Comparison of ENCODE assay signal across 9 cellular contexts in the genomic region with DNA sequence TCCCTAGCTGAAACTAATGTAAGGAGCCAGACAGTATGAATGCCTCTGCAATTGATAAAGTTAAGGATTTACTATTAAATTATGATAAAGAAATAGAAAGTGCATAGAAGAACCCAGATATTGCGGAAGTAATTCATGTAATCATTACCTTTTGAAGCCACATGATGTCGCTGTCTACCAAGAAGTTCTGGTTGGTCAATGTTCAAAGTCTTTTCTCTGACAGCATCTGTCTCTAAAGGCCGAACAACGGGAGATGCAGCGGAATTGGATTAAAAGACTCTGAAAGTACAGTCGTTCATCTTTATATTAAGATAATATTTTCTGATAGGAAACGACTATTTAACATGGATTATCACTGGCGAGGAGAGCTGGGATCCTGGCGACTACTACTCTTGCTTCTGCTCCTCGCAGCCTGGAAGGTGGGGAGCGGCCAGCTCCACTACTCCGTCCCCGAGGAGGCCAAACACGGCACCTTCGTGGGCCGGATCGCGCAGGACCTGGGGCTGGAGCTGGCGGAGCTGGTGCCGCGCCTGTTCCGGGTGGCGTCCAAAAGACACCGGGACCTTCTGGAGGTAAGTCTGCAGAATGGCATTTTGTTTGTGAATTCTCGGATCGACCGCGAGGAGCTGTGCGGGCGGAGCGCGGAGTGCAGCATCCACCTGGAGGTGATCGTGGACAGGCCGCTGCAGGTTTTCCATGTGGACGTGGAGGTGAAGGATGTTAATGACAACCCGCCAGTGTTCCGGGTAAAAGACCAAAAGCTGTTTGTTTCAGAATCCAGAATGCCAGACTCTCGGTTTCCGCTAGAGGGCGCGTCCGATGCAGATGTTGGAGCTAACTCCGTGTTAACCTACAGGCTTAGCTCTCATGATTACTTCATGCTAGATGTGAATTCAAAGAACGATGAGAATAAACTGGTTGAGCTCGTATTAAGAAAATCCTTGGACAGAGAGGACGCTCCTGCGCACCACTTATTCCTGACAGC.
A peak's percentile ranks its signal among the peaks of the same experiment; 100 is the strongest.
DNase-seq lines count a peak whose midpoint lies in the region; ATAC-seq, FAIRE-seq and TF ChIP-seq lines count a peak whose summit lies in the region.
"Had no signal": no experiment of that assay in that cellular context is flagged by ENCODE, and none has a peak within 500 bp of the region (broad histone marks: within the 10 kb centered on the region; RNA-seq: fewer than 3 reads in every experiment).

A gene with protein sequence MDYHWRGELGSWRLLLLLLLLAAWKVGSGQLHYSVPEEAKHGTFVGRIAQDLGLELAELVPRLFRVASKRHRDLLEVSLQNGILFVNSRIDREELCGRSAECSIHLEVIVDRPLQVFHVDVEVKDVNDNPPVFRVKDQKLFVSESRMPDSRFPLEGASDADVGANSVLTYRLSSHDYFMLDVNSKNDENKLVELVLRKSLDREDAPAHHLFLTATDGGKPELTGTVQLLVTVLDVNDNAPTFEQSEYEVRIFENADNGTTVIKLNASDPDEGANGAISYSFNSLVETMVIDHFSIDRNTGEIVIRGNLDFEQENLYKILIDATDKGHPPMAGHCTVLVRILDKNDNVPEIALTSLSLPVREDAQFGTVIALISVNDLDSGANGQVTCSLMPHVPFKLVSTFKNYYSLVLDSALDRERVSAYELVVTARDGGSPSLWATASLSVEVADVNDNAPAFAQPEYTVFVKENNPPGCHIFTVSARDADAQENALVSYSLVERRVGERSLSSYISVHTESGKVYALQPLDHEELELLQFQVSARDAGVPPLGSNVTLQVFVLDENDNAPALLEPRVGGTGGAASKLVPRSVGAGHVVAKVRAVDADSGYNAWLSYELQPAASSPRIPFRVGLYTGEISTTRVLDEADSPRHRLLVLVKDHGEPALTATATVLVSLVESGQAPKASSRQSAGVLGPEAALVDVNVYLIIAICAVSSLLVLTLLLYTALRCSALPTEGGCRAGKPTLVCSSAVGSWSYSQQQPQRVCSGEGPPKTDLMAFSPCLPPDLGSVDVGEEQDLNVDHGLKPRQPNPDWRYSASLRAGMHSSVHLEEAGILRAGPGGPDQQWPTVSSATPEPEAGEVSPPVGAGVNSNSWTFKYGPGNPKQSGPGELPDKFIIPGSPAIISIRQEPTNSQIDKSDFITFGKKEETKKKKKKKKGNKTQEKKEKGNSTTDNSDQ (plus strand): TSS at position 210 of the 985 bp plus-strand sequence. CDS start 135 bp downstream, at position 345.

- TF ChIP-seq CTCF in D721Med (IDR thresholded peaks at IDR 0.05; ENCODE audit: insufficient read depth, missing control alignments), result peak; percentile 47

- H3K4me1 Mint-ChIP-seq in stimulated activated effector memory CD8-positive, alpha-beta T cell treated with anti-CD3 and anti-CD28 coated beads, Interleukin-12 subunit alpha, Interleukin-12 subunit beta, amount 100 ng/mL, for 72 hours, result no peaks in the 10 kb centered on the region
- H3K4me1 Mint-ChIP-seq: activated naive CD4-positive, alpha-beta T cell treated with anti-CD3 and anti-CD28 coated beads, Interleukin-2, amount 50 U/mL, for 24 hours had no signal

- no peak for FAIRE-seq in D721Med (lab: Jason Lieb, UNC)

- DNase-seq in D721Med (ENCODE audit: insufficient read length, low spot score), result no peak
- DNase-seq in SHP77 treated with DMSO at 0.1 percent for 48 hours (lab: John Stamatoyannopoulos, UW), result peak; percentile 85
- no peak for DNase-seq in stimulated activated effector memory CD8-positive, alpha-beta T cell treated with anti-CD3 and anti-CD28 coated beads, Interleukin-12 subunit alpha, Interleukin-12 subunit beta, amount 100 ng/mL, for 72 hours (ENCODE audit: low spot score in 2 of 2)
- DNase-seq in HK-2 (ENCODE audit: unreplicated experiment), result no peak
- DNase-seq in activated gamma-delta T cell (lab: John Stamatoyannopoulos, UW), result no peak
- DNase-seq in amniotic stem cell (lab: John Stamatoyannopoulos, UW), result no peak

- no peaks in the 10 kb centered on the region for H3K27me3 ChIP-seq in HUES6 (ENCODE audit: control insufficient read depth, insufficient read depth, low read length)
- no peaks in the 10 kb centered on the region for H3K27me3 ChIP-seq in iPS-15b (ENCODE audit: control insufficient read depth, insufficient read depth, low read length)

- ATAC-seq in stimulated activated effector memory CD8-positive, alpha-beta T cell treated with anti-CD3 and anti-CD28 coated beads, Interleukin-12 subunit alpha, Interleukin-12 subunit beta, amount 100 ng/mL, for 72 hours, result no peak

- no peaks in the 10 kb centered on the region for H3K36me3 Mint-ChIP-seq in stimulated activated effector memory CD8-positive, alpha-beta T cell treated with anti-CD3 and anti-CD28 coated beads, Interleukin-12 subunit alpha, Interleukin-12 subunit beta, amount 100 ng/mL, for 72 hours

- H3K9me3 ChIP-seq in HUES6 (ENCODE audit: control insufficient read depth, insufficient read depth, low read depth, low read length) (peaks cover 5% of the 10 kb centered on the region), iPS-15b (ENCODE audit: control insufficient read depth, insufficient read depth, low read length) (no peaks in the 10 kb centered on the region)

- H3K4me1 ChIP-seq in HUES6 (ENCODE audit: control insufficient read depth, insufficient read depth, low read length) (no peaks in the 10 kb centered on the region), iPS-15b (ENCODE audit: control insufficient read depth, insufficient read depth, low read length) (no peaks in the 10 kb centered on the region)

- H3K27ac Mint-ChIP-seq in stimulated activated effector memory CD8-positive, alpha-beta T cell treated with anti-CD3 and anti-CD28 coated beads, Interleukin-12 subunit alpha, Interleukin-12 subunit beta, amount 100 ng/mL, for 72 hours, result no peak within 1 kb of the TSS
- H3K27ac Mint-ChIP-seq: activated naive CD4-positive, alpha-beta T cell treated with anti-CD3 and anti-CD28 coated beads, Interleukin-2, amount 50 U/mL, for 24 hours had no signal

- peaks cover 5% of the 10 kb centered on the region for H3K9me3 Mint-ChIP-seq in stimulated activated effector memory CD8-positive, alpha-beta T cell treated with anti-CD3 and anti-CD28 coated beads, Interleukin-12 subunit alpha, Interleukin-12 subunit beta, amount 100 ng/mL, for 72 hours

- no peak within 1 kb of the TSS for H3K27ac ChIP-seq in HUES6 (ENCODE audit: low read depth, low read length)

- no peak within 1 kb of the TSS for H3K4me3 Mint-ChIP-seq in stimulated activated effector memory CD8-positive, alpha-beta T cell treated with anti-CD3 and anti-CD28 coated beads, Interleukin-12 subunit alpha, Interleukin-12 subunit beta, amount 100 ng/mL, for 72 hours
- H3K4me3 Mint-ChIP-seq: activated naive CD4-positive, alpha-beta T cell treated with anti-CD3 and anti-CD28 coated beads, Interleukin-2, amount 50 U/mL, for 24 hours had no signal

- no peak within 1 kb of the TSS for H3K9ac ChIP-seq in HUES6 (ENCODE audit: low read length)
- H3K9ac ChIP-seq in iPS-15b (ENCODE audit: low read depth, low read length), result no peak within 1 kb of the TSS

- peak within 1 kb of the TSS; percentile 42 for H3K4me3 ChIP-seq in HUES6 (ENCODE audit: low read depth, low read length)
- peak within 1 kb of the TSS; percentile 28 for H3K4me3 ChIP-seq in iPS-15b (ENCODE audit: low read depth, low read length)

- H3K36me3 ChIP-seq in HUES6 (ENCODE audit: control insufficient read depth, insufficient read depth, low read length) (peaks cover 1% of the 10 kb centered on the region; the same call in 1 of the 2 replicates), iPS-15b (ENCODE audit: control insufficient read depth, insufficient read depth, low read length) (no peaks in the 10 kb centered on the region)
